In genomic region chr4:150117629-150118028, GRCh38 we compare ENCODE assay signal across 21 cellular contexts. TPM values are rescaled to one million over a fixed set of nuclear protein-coding genes. Genes with fewer than 3 reads are reported as not detected.
DNase-seq lines count a peak whose midpoint lies in the region; ATAC-seq, FAIRE-seq and TF ChIP-seq lines count a peak whose summit lies in the region.
"Had no signal": no experiment of that assay in that cellular context is flagged by ENCODE, and none has a peak within 500 bp of the region (broad histone marks: within the 10 kb centered on the region; RNA-seq: fewer than 3 reads in every experiment).

No MANE protein-coding gene starts in this region.

- H3K4me3 ChIP-seq in A549 (no peak overlapping the region), brain microvascular endothelial cell (ENCODE audit: low read depth, low read length) (no peak overlapping the region)
- H3K4me3 ChIP-seq: GM23248, HAP-1 had no signal

- H3K27ac ChIP-seq in A549 (peak overlapping the region; percentile 32 to 74; a peak in 3 of 6 replicates), caudate nucleus (ENCODE audit: low read depth, low read length) (peak overlapping the region; percentile 30), brain microvascular endothelial cell (no peak overlapping the region)
- H3K27ac ChIP-seq: GM23248 had no signal

- in situ Hi-C loops in brain microvascular endothelial cell (cut with HindIII; ENCODE audit: low pct_ligation_motif_present, low sequenced_read_pairs) = no loop called here

- H3K9me3 ChIP-seq in A549 = peaks cover 15% of the 10 kb centered on the region; the same call in 2 of the 3 replicates
- H3K9me3 ChIP-seq: Caco-2, HAP-1 had no signal

- POLR2A ChIA-PET in A549 (lab: Yijun Ruan, JAX) = no interaction called here

- 76% methylated on average over 3 of the region's 3 CpGs for WGBS in A549 (ENCODE audit: missing lambda C conversion rate)

- no peaks in the 10 kb centered on the region for H3K27me3 ChIP-seq in brain microvascular endothelial cell (replicated peaks)

- H3K27me3 Mint-ChIP-seq in progenitor cell of endocrine pancreas = no peaks in the 10 kb centered on the region

- no peak for TF ChIP-seq CTCF in A549 (IDR thresholded peaks at IDR 0.05)
- no peak for TF ChIP-seq CTCF in progenitor cell of endocrine pancreas (IDR thresholded peaks at IDR 0.05; ENCODE audit: unreplicated experiment)
- TF ChIP-seq CTCF in brain microvascular endothelial cell (IDR thresholded peaks at IDR 0.05; ENCODE audit: low read depth, low read length, missing control alignments) = no peak

- peak overlapping the region; percentile 13; the same call in 1 of the 3 replicates for H3K4me2 ChIP-seq in A549

- TF ChIP-seq POLR2A in A549 (IDR thresholded peaks at IDR 0.05; ENCODE audit: low read length) = no peak

- no peak overlapping the region for H3K4me3 Mint-ChIP-seq in progenitor cell of endocrine pancreas (ENCODE audit: low read depth)
- H3K4me3 Mint-ChIP-seq: CD4-positive, alpha-beta T cell had no signal

- H3K4me1 ChIP-seq in A549 = peaks cover 52% of the 10 kb centered on the region
- H3K4me1 ChIP-seq: HAP-1 had no signal

- DNase-seq in A549 (ENCODE audit: low read depth in 1 of 2, low spot score in 1 of 2) (no peak), MV-4-11 (lab: John Stamatoyannopoulos, UW) (peak; percentile 7), caudate nucleus (lab: John Stamatoyannopoulos, UW) (no peak), progenitor cell of endocrine pancreas (ENCODE audit: low spot score, unreplicated experiment) (no peak), brain microvascular endothelial cell (no peak), SKM-1 (lab: John Stamatoyannopoulos, UW; ENCODE audit: unreplicated experiment) (no peak)
- DNase-seq in activated CD4-positive, alpha-beta T cell treated with anti-CD3 and anti-CD28 coated beads, Interleukin-2, amount 50 U/mL, for 1 hour = no peak
- DNase-seq: Caco-2; CD4-positive, alpha-beta T cell; DMS153; MM.1S; NCI-H1694 treated with DMSO at 0.1 percent for 48 hours; NCI-H748 treated with DMSO at 0.1 percent for 48 hours; NK-92 treated with Interleukin-12 subunit alpha and Interleukin-12 subunit beta, amount 100 ng/mL, for 24 hours; OCI-M1; SHP77 treated with DMSO at 0.1 percent for 48 hours had no signal

- TF ChIP-seq RAD21 in A549 (conservative IDR thresholded peaks at IDR 0.05 in 1 of 2, IDR thresholded peaks at IDR 0.05 in 1 of 2) = no peak

- CTCF ChIA-PET in A549 (lab: Yijun Ruan, JAX) = interaction anchor here (0.5 to 1.6 kb wide), 2 partner anchors 125 to 126 kb away, joined by 3 to 4 read pairs; no protein-coding TSS in a partner anchor

- TF ChIP-seq EP300 in A549 (IDR thresholded peaks at IDR 0.05) = no peak

- no peak; a peak in 1 of 6 replicates for ATAC-seq in A549

- no peaks in the 10 kb centered on the region for H3K36me3 ChIP-seq in brain microvascular endothelial cell (replicated peaks)
- H3K36me3 ChIP-seq: HAP-1 had no signal

- peaks cover 6% of the 10 kb centered on the region for H3K36me3 Mint-ChIP-seq in progenitor cell of endocrine pancreas (ENCODE audit: insufficient read depth)

- peaks cover 23% of the 10 kb centered on the region for H3K9me3 Mint-ChIP-seq in progenitor cell of endocrine pancreas (ENCODE audit: low read depth)

- H3K4me1 Mint-ChIP-seq in progenitor cell of endocrine pancreas (ENCODE audit: low read depth) = peaks cover 8% of the 10 kb centered on the region

- H3K27ac Mint-ChIP-seq in progenitor cell of endocrine pancreas = peak overlapping the region; percentile 80
- H3K27ac Mint-ChIP-seq: CD4-positive, alpha-beta T cell had no signal

- FAIRE-seq in A549 (lab: Jason Lieb, UNC) = no peak
- FAIRE-seq: A204.1, GM12891, GM19239 had no signal

TF ChIP-seq in A549, 52 proteins besides CTCF, POLR2A, EP300 and RAD21:
- TF ChIP-seq ZFP36 (IDR thresholded peaks at IDR 0.05; ENCODE audit: borderline replicate concordance, partially characterized antibody) (no peak), EHMT2 (IDR thresholded peaks at IDR 0.05; ENCODE audit: low read depth) (no peak), USF2 (IDR thresholded peaks at IDR 0.05) (no peak)

RNA-seq across cellular contexts. Expression of gene DCLK2, which starts 39.4 kb away (rescaled TPM):
- polyA plus RNA-seq in A549 (2011; rRNA removed) (8.1 and 8.2 TPM in 2 replicates), A549 (2017; fragmentation: RNase III; extraction: RNeasy Plus Mini Kit Qiagen cat#74134 plus additional on column Dnase treatment) (10.3 to 13.0 TPM (median 11.6 TPM) in 3 replicates)
- polyA plus RNA-seq in A549 (2012; cell fraction: cytosol; rRNA removed) = 5.2 and 6.8 TPM in 2 replicates
- 12.1 and 14.2 TPM in 2 replicates for polyA plus RNA-seq in A549 (2012; cell fraction: nucleus; rRNA removed)
- 10.2 and 14.9 TPM in 2 replicates for polyA minus RNA-seq in A549 (2011; rRNA and poly(A)+ RNA removed)
- total RNA-seq in progenitor cell of endocrine pancreas = 6.9 and 7.2 TPM in 2 replicates
- total RNA-seq: CD4-positive, alpha-beta T cell had no signal
